ENCODE assay signal across 1 cellular context in genomic region chr17:69654981-69655581, GRCh38.
TF ChIP-seq lines count a peak whose summit lies in the region.

No MANE protein-coding gene starts in this region.

TF ChIP-seq in HEK293, 187 proteins besides CTCF, POLR2A, EP300 and RAD21 (continued from another document and continues in another):
- no peak for TF ChIP-seq ZNF580 (tag by site-specific recombination; IDR thresholded peaks at IDR 0.05)
- TF ChIP-seq ZNF571 (tag by site-specific recombination; IDR thresholded peaks at IDR 0.05), result no peak
- no peak for TF ChIP-seq ZNF639 (tag by site-specific recombination; IDR thresholded peaks at IDR 0.05)
- TF ChIP-seq FEZF1 (tag by site-specific recombination; IDR thresholded peaks at IDR 0.05), result 0 out of 2 replicates have a peak, but pooled peaks have one; percentile 38
- TF ChIP-seq ZBTB1 (tag by site-specific recombination; IDR thresholded peaks at IDR 0.05), result no peak
- TF ChIP-seq ZNF664 (tag by site-specific recombination; IDR thresholded peaks at IDR 0.05), result no peak
- TF ChIP-seq KLF10 (tag by site-specific recombination; IDR thresholded peaks at IDR 0.05), result no peak
- TF ChIP-seq ZNF792 (tag by site-specific recombination; IDR thresholded peaks at IDR 0.05), result no peak
- no peak for TF ChIP-seq ZNF324 (tag by site-specific recombination; IDR thresholded peaks at IDR 0.05)
- TF ChIP-seq ZIC2 (tag by site-specific recombination; IDR thresholded peaks at IDR 0.05), result no peak
- no peak for TF ChIP-seq ZNF670 (tag by site-specific recombination; IDR thresholded peaks at IDR 0.05; ENCODE audit: low read depth)
- TF ChIP-seq ZNF510 (tag by site-specific recombination; IDR thresholded peaks at IDR 0.05; ENCODE audit: insufficient replicate concordance), result peak; percentile 48
- no peak for TF ChIP-seq ZBTB7A (tag by site-specific recombination; IDR thresholded peaks at IDR 0.05; ENCODE audit: low read depth)
- no peak for TF ChIP-seq ZNF341 (tag by site-specific recombination; IDR thresholded peaks at IDR 0.05; ENCODE audit: low read depth)
- no peak for TF ChIP-seq PRDM1 (tag by site-specific recombination; IDR thresholded peaks at IDR 0.05)
- TF ChIP-seq ZNF747 (tag by site-specific recombination; IDR thresholded peaks at IDR 0.05), result no peak
- TF ChIP-seq ZNF26 (tag by site-specific recombination; IDR thresholded peaks at IDR 0.05), result no peak
- TF ChIP-seq ZNF16 (tag by site-specific recombination; IDR thresholded peaks at IDR 0.05; ENCODE audit: low read depth), result no peak
- TF ChIP-seq ZBTB10 (tag by site-specific recombination; IDR thresholded peaks at IDR 0.05), result no peak
- TF ChIP-seq ZSCAN30 (tag by site-specific recombination; IDR thresholded peaks at IDR 0.05), result peak; percentile 61
- no peak for TF ChIP-seq SP2 (tag by site-specific recombination; IDR thresholded peaks at IDR 0.05)
- no peak for TF ChIP-seq ZNF837 (tag by site-specific recombination; IDR thresholded peaks at IDR 0.05)
- no peak for TF ChIP-seq ZNF398 (tag by site-specific recombination; IDR thresholded peaks at IDR 0.05)
- no peak for TF ChIP-seq ZNF645 (tag by site-specific recombination; IDR thresholded peaks at IDR 0.05)
- no peak for TF ChIP-seq HOXC10 (CRISPR knock-in tag; IDR thresholded peaks at IDR 0.05)
- TF ChIP-seq ZNF555 (tag by site-specific recombination; conservative IDR thresholded peaks at IDR 0.05), result no peak
- TF ChIP-seq KLF8 (tag by site-specific recombination; IDR thresholded peaks at IDR 0.05), result no peak
- TF ChIP-seq PRDM4 (tag by site-specific recombination; IDR thresholded peaks at IDR 0.05), result 0 out of 2 replicates have a peak, but pooled peaks have one; percentile 29
- TF ChIP-seq ZNF391 (tag by site-specific recombination; IDR thresholded peaks at IDR 0.05; ENCODE audit: borderline replicate concordance, low read depth), result no peak
- no peak for TF ChIP-seq AEBP2 (tag by site-specific recombination; IDR thresholded peaks at IDR 0.05; ENCODE audit: borderline replicate concordance)
- no peak for TF ChIP-seq ZNF416 (tag by site-specific recombination; IDR thresholded peaks at IDR 0.05)
- TF ChIP-seq ZNF274 (IDR thresholded peaks at IDR 0.05; ENCODE audit: low read length), result no peak
- TF ChIP-seq ZNF274 (tag by site-specific recombination; IDR thresholded peaks at IDR 0.05; ENCODE audit: borderline replicate concordance), result no peak
- no peak for TF ChIP-seq ZNF624 (tag by site-specific recombination; IDR thresholded peaks at IDR 0.05)
- no peak for TF ChIP-seq ZSCAN23 (tag by site-specific recombination; IDR thresholded peaks at IDR 0.05)
- 0 out of 2 replicates have a peak, but pooled peaks have one; percentile 55 for TF ChIP-seq ZNF561 (tag by site-specific recombination; IDR thresholded peaks at IDR 0.05; ENCODE audit: borderline replicate concordance)
- TF ChIP-seq MEIS1 (CRISPR knock-in tag; IDR thresholded peaks at IDR 0.05; ENCODE audit: borderline replicate concordance), result no peak
- TF ChIP-seq ZNF354C (tag by site-specific recombination; IDR thresholded peaks at IDR 0.05; ENCODE audit: borderline replicate concordance, low read depth), result no peak
- no peak for TF ChIP-seq ZNF560 (tag by site-specific recombination; IDR thresholded peaks at IDR 0.05; ENCODE audit: borderline replicate concordance)
- no peak for TF ChIP-seq REPIN1 (tag by site-specific recombination; IDR thresholded peaks at IDR 0.05; ENCODE audit: low read depth)
- no peak for TF ChIP-seq ZNF585B (tag by site-specific recombination; IDR thresholded peaks at IDR 0.05)
- no peak for TF ChIP-seq HOXA7 (CRISPR knock-in tag; IDR thresholded peaks at IDR 0.05; ENCODE audit: borderline replicate concordance)
- 0 out of 2 replicates have a peak, but pooled peaks have one; percentile 47 for TF ChIP-seq PRDM10 (tag by site-specific recombination; IDR thresholded peaks at IDR 0.05)
- TF ChIP-seq INSM2 (tag by site-specific recombination; IDR thresholded peaks at IDR 0.05), result peak; percentile 72; the same call in 1 of the 2 replicates
- TF ChIP-seq KLF7 (tag by site-specific recombination; IDR thresholded peaks at IDR 0.05; ENCODE audit: borderline replicate concordance), result no peak
- TF ChIP-seq ZNF521 (tag by site-specific recombination; IDR thresholded peaks at IDR 0.05), result no peak
- peak; percentile 67; the same call in 1 of the 2 replicates for TF ChIP-seq ZNF335 (tag by site-specific recombination; conservative IDR thresholded peaks at IDR 0.05)
- peak; percentile 64 for TF ChIP-seq SP7 (tag by site-specific recombination; IDR thresholded peaks at IDR 0.05)
